10 cellular contexts compared by ENCODE assay signal in the genomic region with DNA sequence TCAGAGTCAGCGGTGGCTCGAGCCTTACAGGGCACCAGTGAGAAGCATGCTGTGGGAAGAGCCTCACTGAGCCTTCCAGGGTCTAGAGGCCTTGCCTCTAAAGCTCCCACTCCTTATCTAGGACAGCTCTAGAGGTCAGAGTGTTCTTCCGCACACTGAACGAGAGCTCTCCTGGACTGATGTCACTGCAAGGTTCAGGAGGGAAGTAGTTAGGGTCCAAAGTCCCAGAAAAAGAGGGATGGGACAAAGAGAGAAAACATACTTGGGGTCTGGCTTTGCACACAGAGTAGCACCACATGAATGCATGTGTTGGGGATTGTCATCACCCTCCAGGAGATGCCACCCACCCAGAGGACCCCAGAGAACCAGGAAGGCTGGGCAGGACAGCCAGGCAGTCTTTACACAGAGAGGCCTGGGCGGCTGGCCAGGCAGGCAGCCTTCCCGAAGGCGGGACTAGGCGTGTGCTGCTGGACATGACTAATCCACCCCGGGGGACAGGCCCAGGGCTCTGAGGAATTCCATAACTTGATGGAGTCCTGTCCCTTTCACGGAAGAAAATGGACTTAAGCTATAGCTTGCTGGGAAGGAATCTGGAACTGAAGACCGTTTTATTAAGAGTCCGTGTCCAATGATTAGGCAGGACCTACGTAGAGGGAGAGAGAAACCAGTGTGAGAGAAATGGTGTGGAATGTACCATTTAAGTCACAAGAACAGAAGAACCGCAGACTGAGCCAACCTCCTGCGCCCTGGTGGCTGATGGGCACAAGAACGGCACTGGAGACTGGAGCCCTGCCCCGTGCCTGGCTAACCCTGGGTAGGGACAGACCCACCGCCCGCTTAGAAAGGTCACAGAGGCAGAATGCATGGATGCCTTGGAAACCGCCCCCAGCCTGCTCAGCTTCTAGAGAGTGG. TPM values are rescaled to one million over a fixed set of nuclear protein-coding genes. Genes with fewer than 3 reads are reported as not detected.
A peak's percentile ranks its signal among the peaks of the same experiment; 100 is the strongest.
DNase-seq lines count a peak whose midpoint lies in the region; ATAC-seq and TF ChIP-seq lines count a peak whose summit lies in the region.
"Had no signal": no experiment of that assay in that cellular context is flagged by ENCODE, and none has a peak within 500 bp of the region (broad histone marks: within the 10 kb centered on the region; RNA-seq: fewer than 3 reads in every experiment).

No MANE protein-coding gene starts in this region.

- no peaks in the 10 kb centered on the region for H3K9me3 Mint-ChIP-seq in stimulated activated effector memory CD8-positive, alpha-beta T cell treated with anti-CD3 and anti-CD28 coated beads, Interleukin-12 subunit alpha, Interleukin-12 subunit beta, amount 100 ng/mL, for 72 hours
- H3K9me3 Mint-ChIP-seq: neural crest cell had no signal

- WGBS in right lobe of liver (ENCODE audit: insufficient coverage, low coverage, low lambda C conversion rate, missing lambda C conversion rate), result 22% methylated on average over 12 of the region's 20 CpGs
- 44 to 49% methylated on average over 17 to 19 of the region's 20 CpGs for WGBS in testis, 2 donors

- TF ChIP-seq POLR2A in right lobe of liver (IDR thresholded peaks at IDR 0.05) (no peak), testis (IDR thresholded peaks at IDR 0.05) (no peak)

- peaks cover 10% of the 10 kb centered on the region for H3K36me3 ChIP-seq in colonic mucosa
- peaks cover 0 to 55% (median 25%) of the 10 kb centered on the region in 4 donors for H3K36me3 ChIP-seq in right lobe of liver
- peaks cover 3% of the 10 kb centered on the region for H3K36me3 ChIP-seq in testis (ENCODE audit: low read depth, missing control alignments)

- no peak for TF ChIP-seq CTCF in colonic mucosa (IDR thresholded peaks at IDR 0.05)
- no peak for TF ChIP-seq CTCF in right lobe of liver (IDR thresholded peaks at IDR 0.05)
- TF ChIP-seq CTCF in testis (IDR thresholded peaks at IDR 0.05), result no peak

- peak; percentile 69 to 81 (median 77) for ATAC-seq in right lobe of liver
- no peak for ATAC-seq in stimulated activated effector memory CD8-positive, alpha-beta T cell treated with anti-CD3 and anti-CD28 coated beads, Interleukin-12 subunit alpha, Interleukin-12 subunit beta, amount 100 ng/mL, for 72 hours
- ATAC-seq: activated CD4-positive, CD25-positive, alpha-beta regulatory T cell treated with anti-CD3 and anti-CD28 coated beads, Interleukin-2, amount 50 U/mL, for 24 hours had no signal

- H3K4me1 ChIP-seq in colonic mucosa, result peaks cover 19% of the 10 kb centered on the region
- H3K4me1 ChIP-seq in right lobe of liver, result peaks cover 0 to 34% (median 20%) of the 10 kb centered on the region in 4 donors
- peaks cover 76% of the 10 kb centered on the region for H3K4me1 ChIP-seq in testis

- H3K4me3 ChIP-seq in colonic mucosa (no peak overlapping the region), right lobe of liver (no peak overlapping the region), testis (no peak overlapping the region)

- H3K9ac ChIP-seq in colonic mucosa (ENCODE audit: low read depth in 2 of 2, low read length in 2 of 2), result peak overlapping the region; percentile 41 to 56

- no peak overlapping the region for H3K27ac Mint-ChIP-seq in stimulated activated effector memory CD8-positive, alpha-beta T cell treated with anti-CD3 and anti-CD28 coated beads, Interleukin-12 subunit alpha, Interleukin-12 subunit beta, amount 100 ng/mL, for 72 hours

- H3K9me3 ChIP-seq in colonic mucosa, result no peaks in the 10 kb centered on the region
- no peaks in the 10 kb centered on the region for H3K9me3 ChIP-seq in right lobe of liver
- no peaks in the 10 kb centered on the region for H3K9me3 ChIP-seq in testis

- H3K27ac ChIP-seq in colonic mucosa (peak overlapping the region; percentile 68), right lobe of liver (peak overlapping the region; percentile 52 to 67 (median 60)), testis (peak overlapping the region; percentile 80 to 82)

- no peaks in the 10 kb centered on the region for H3K27me3 ChIP-seq in colonic mucosa
- H3K27me3 ChIP-seq in right lobe of liver, result no peaks in the 10 kb centered on the region
- no peaks in the 10 kb centered on the region for H3K27me3 ChIP-seq in testis

- H3K36me3 Mint-ChIP-seq in stimulated activated effector memory CD8-positive, alpha-beta T cell treated with anti-CD3 and anti-CD28 coated beads, Interleukin-12 subunit alpha, Interleukin-12 subunit beta, amount 100 ng/mL, for 72 hours, result peaks cover 93% of the 10 kb centered on the region

- H3K4me3 Mint-ChIP-seq in stimulated activated effector memory CD8-positive, alpha-beta T cell treated with anti-CD3 and anti-CD28 coated beads, Interleukin-12 subunit alpha, Interleukin-12 subunit beta, amount 100 ng/mL, for 72 hours, result no peak overlapping the region
- H3K4me3 Mint-ChIP-seq: neural crest cell had no signal

- peaks cover 32% of the 10 kb centered on the region for H3K4me1 Mint-ChIP-seq in stimulated activated effector memory CD8-positive, alpha-beta T cell treated with anti-CD3 and anti-CD28 coated beads, Interleukin-12 subunit alpha, Interleukin-12 subunit beta, amount 100 ng/mL, for 72 hours

- intact Hi-C loops in colonic mucosa (cut with DNase I), result no loop called here
- intact Hi-C loops in right lobe of liver (cut with DNase I), result loop anchor here in 1 of 2 donors (10.0 kb wide), 1 partner anchor 306 kb away; no protein-coding TSS in a partner anchor
- intact Hi-C loops in testis (cut with DNase I; ENCODE audit: low total_unique reads), result no loop called here

- DNase-seq in HuH-7 (ENCODE audit: low spot score), result peak; percentile 78
- DNase-seq in colonic mucosa, result peak; percentile 72
- DNase-seq in right lobe of liver, result peak; percentile 71 to 82 (median 74)
- peak; percentile 81 for DNase-seq in testis
- no peak for DNase-seq in stimulated activated effector memory CD8-positive, alpha-beta T cell treated with anti-CD3 and anti-CD28 coated beads, Interleukin-12 subunit alpha, Interleukin-12 subunit beta, amount 100 ng/mL, for 72 hours (ENCODE audit: low spot score in 2 of 2)
- no peak for DNase-seq in activated naive CD4-positive, alpha-beta T cell treated with Interleukin-2 at 50 U/mL for 16 hours
- DNase-seq in NCI-H2029 treated with DMSO at 0.1 percent for 48 hours (lab: John Stamatoyannopoulos, UW), result no peak
- no peak for DNase-seq in SK-N-DZ (ENCODE audit: low spot score)

RNA-seq across cellular contexts. Expression of gene EPHX3, which starts 16.7 kb away (rescaled TPM):
- under 1 TPM; 0.53 to 0.82 TPM for total RNA-seq in colonic mucosa
- under 1 TPM in 3 of 6 experiments, not detected in 3; 0.20 to 0.25 (median 0.22) TPM for total RNA-seq in right lobe of liver
- total RNA-seq in testis, result 1 to 10 TPM; 1.1 to 1.4 TPM
- polyA plus RNA-seq in testis (ENCODE audit: insufficient read depth, low read depth, low replicate concordance), result 3.6 TPM
- polyA plus RNA-seq in SK-N-DZ (2014; cell fraction: cytosol; rRNA removed), result 0.09 TPM in 1 of 2 replicates, not detected in the other
- polyA plus RNA-seq in SK-N-DZ (2014; cell fraction: nucleus; rRNA removed), result 0.14 and 0.46 TPM in 2 replicates

RNA-seq across cellular contexts. Expression of gene NOTCH3, which starts 48.1 kb away (rescaled TPM):
- total RNA-seq in colonic mucosa (10 to 100 TPM in 1 of 2 donors, 1 to 10 TPM in 1; 4.4 to 10.5 TPM), right lobe of liver (1 to 10 TPM; 1.7 to 6.7 (median 2.4) TPM), testis (10 to 100 TPM; 11.4 to 16.8 TPM)
- 16.1 TPM for polyA plus RNA-seq in testis (ENCODE audit: insufficient read depth, low read depth, low replicate concordance)
- polyA plus RNA-seq in SK-N-DZ (2014; cell fraction: cytosol; rRNA removed), result 12.9 and 19.6 TPM in 2 replicates
- polyA plus RNA-seq in SK-N-DZ (2014; cell fraction: nucleus; rRNA removed), result 11.2 and 15.9 TPM in 2 replicates

Comparison
In these comparisons a context has a peak if more than half of its experiments do, and no peak if none do; other contexts are left out.
1. DNase-seq: peak in HuH-7 (single experiment), colonic mucosa (single experiment), right lobe of liver (3 of 3) and testis (single experiment); none in stimulated activated effector memory CD8-positive, alpha-beta T cell treated with anti-CD3 and anti-CD28 coated beads, Interleukin-12 subunit alpha, Interleukin-12 subunit beta, amount 100 ng/mL, for 72 hours (0 of 2), activated naive CD4-positive, alpha-beta T cell treated with Interleukin-2 at 50 U/mL for 16 hours (single experiment), NCI-H2029 treated with DMSO at 0.1 percent for 48 hours (single experiment) and SK-N-DZ (single experiment).
2. Peak in every context shown above with its lines, with median percentiles within 50 percentile points of each other: H3K27ac ChIP-seq.